In the genomic region with DNA sequence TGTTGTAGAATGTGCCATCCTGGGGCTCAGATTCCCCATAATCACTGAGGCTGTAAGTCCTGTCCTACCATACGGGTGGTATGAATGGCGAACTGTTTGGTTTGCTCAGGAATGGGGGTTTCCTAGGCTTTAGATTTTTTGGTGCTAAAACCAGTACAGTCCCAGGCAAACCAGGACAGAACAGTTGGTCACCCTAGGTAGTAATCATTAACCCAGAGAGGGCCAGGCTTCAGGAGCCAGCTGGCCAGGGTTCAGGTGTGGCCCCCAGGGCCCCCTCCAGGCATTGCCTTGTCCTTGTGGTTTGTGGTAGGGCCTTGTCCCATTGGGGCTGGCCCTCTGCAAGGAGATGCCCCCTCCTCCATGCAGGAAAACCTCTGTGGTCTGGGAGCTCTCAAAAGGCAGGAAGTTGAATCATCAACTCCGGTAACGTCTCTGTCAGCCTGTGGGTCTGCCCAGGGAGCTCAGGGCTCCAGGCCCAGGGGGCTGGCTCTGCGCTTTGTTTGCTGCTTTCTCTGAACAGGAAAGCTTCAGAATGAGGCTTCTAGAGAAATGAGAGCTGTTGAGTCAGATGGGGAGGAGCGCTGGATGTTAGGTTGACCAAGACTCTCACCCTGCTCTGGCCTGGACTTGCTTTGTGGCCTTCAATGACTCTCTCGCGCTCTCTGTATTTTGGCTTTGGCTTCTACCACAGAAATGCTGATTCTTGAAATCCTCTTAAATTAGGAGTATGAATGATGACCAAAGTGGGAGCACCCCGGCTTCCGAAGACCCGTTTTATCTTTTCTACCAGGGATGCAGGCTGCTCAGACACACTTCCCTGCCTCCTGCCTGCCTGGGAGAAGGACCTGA, we compare ENCODE assay signal across 8 cellular contexts. TPM values are rescaled to one million over a fixed set of nuclear protein-coding genes. Genes with fewer than 3 reads are reported as not detected.
DNase-seq lines count a peak whose midpoint lies in the region; ATAC-seq and TF ChIP-seq lines count a peak whose summit lies in the region.

No MANE protein-coding gene starts in this region.

- no peaks in the 10 kb centered on the region for H3K36me3 Mint-ChIP-seq in activated CD8-positive, alpha-beta T cell treated with anti-CD3 and anti-CD28 coated beads for 36 hours (ENCODE audit: low read depth)
- no peaks in the 10 kb centered on the region for H3K36me3 Mint-ChIP-seq in endothelial cell (ENCODE audit: low read depth, unreplicated experiment)
- no peaks in the 10 kb centered on the region for H3K36me3 Mint-ChIP-seq in natural killer cell treated with Interleukin-12 subunit alpha and Interleukin-12 subunit beta and Interleukin-15 and Interleukin-18, amount 100 ng/mL, for 72 hours

- no peaks in the 10 kb centered on the region; the same call in 1 of the 2 replicates for H3K4me1 ChIP-seq in HEK293 (ENCODE audit: control insufficient read depth, insufficient read depth, low read length)
- peaks cover 33 to 49% (median 35%) of the 10 kb centered on the region in 4 donors for H3K4me1 ChIP-seq in stomach

- CTCF ChIA-PET in HEK293 (lab: Yijun Ruan, JAX) = interaction anchor here (0.6 to 0.7 kb wide), 2 partner anchors 8 to 400 kb away, joined by 3 read pairs; no protein-coding TSS in a partner anchor
- CTCF ChIA-PET in activated CD8-positive, alpha-beta T cell treated with anti-CD3 and anti-CD28 coated beads for 36 hours (lab: Charles Lee) = interaction anchor here (0.8 to 1.8 kb wide), 6 partner anchors 20 to 84 kb away, joined by 3 to 4 read pairs (median 4); a partner anchor contains a TSS

- H3K4me3 Mint-ChIP-seq in activated CD8-positive, alpha-beta T cell treated with anti-CD3 and anti-CD28 coated beads for 36 hours = peak overlapping the region; percentile 21
- no peak overlapping the region for H3K4me3 Mint-ChIP-seq in endothelial cell (ENCODE audit: unreplicated experiment)
- peak overlapping the region; percentile 85 for H3K4me3 Mint-ChIP-seq in natural killer cell treated with Interleukin-12 subunit alpha and Interleukin-12 subunit beta and Interleukin-15 and Interleukin-18, amount 100 ng/mL, for 72 hours

- peak overlapping the region; percentile 96 for H3K27ac Mint-ChIP-seq in activated CD8-positive, alpha-beta T cell treated with anti-CD3 and anti-CD28 coated beads for 36 hours
- H3K27ac Mint-ChIP-seq in endothelial cell (ENCODE audit: unreplicated experiment) = peak overlapping the region; percentile 52
- peak overlapping the region; percentile 97 to 99 for H3K27ac Mint-ChIP-seq in natural killer cell treated with Interleukin-12 subunit alpha and Interleukin-12 subunit beta and Interleukin-15 and Interleukin-18, amount 100 ng/mL, for 72 hours

- intact Hi-C loops in activated CD8-positive, alpha-beta T cell treated with anti-CD3 and anti-CD28 coated beads for 36 hours (cut with micrococcal nuclease) = no loop called here
- intact Hi-C loops in stomach (cut with DNase I; ENCODE audit: low total_unique reads) = no loop called here

- ATAC-seq in activated CD8-positive, alpha-beta T cell treated with anti-CD3 and anti-CD28 coated beads for 36 hours = peak; percentile 97
- peak; percentile 96 to 98 for ATAC-seq in natural killer cell treated with Interleukin-12 subunit alpha and Interleukin-12 subunit beta and Interleukin-15 and Interleukin-18, amount 100 ng/mL, for 72 hours

- no peak for TF ChIP-seq POLR2A in stomach (IDR thresholded peaks at IDR 0.05)

- POLR2A ChIA-PET in HEK293 (lab: Yijun Ruan, JAX) = interaction anchor here (0.6 to 1.5 kb wide), 5 partner anchors 8 to 334 kb away, joined by 3 to 9 read pairs (median 5); a partner anchor contains a TSS
- POLR2A ChIA-PET in activated CD8-positive, alpha-beta T cell treated with anti-CD3 and anti-CD28 coated beads for 36 hours (lab: Charles Lee) = interaction anchor here (1.0 to 3.4 kb wide), 6 partner anchors 10 to 56 kb away, joined by 3 to 12 read pairs (median 3); no protein-coding TSS in a partner anchor

- DNase-seq in ELF-1 (ENCODE audit: low read depth, low spot score) (peak; percentile 89), MV-4-11 (lab: John Stamatoyannopoulos, UW) (peak; percentile 99), endothelial cell (ENCODE audit: low spot score) (peak; percentile 32), stomach (peak; percentile 56), NK-92 (lab: John Stamatoyannopoulos, UW; ENCODE audit: unreplicated experiment) (no peak)
- DNase-seq in activated CD8-positive, alpha-beta T cell treated with anti-CD3 and anti-CD28 coated beads for 36 hours = peak; percentile 91
- DNase-seq in natural killer cell treated with Interleukin-12 subunit alpha and Interleukin-12 subunit beta and Interleukin-15 and Interleukin-18, amount 100 ng/mL, for 72 hours (ENCODE audit: low spot score) = peak; percentile 89

- H3K9me3 ChIP-seq in HEK293 (ENCODE audit: control insufficient read depth, insufficient read depth, low read depth, low read length) (no peaks in the 10 kb centered on the region), stomach (no peaks in the 10 kb centered on the region)

- H3K9me3 Mint-ChIP-seq in activated CD8-positive, alpha-beta T cell treated with anti-CD3 and anti-CD28 coated beads for 36 hours = no peaks in the 10 kb centered on the region
- no peaks in the 10 kb centered on the region for H3K9me3 Mint-ChIP-seq in endothelial cell (ENCODE audit: unreplicated experiment)
- H3K9me3 Mint-ChIP-seq in natural killer cell treated with Interleukin-12 subunit alpha and Interleukin-12 subunit beta and Interleukin-15 and Interleukin-18, amount 100 ng/mL, for 72 hours = no peaks in the 10 kb centered on the region

- H3K27me3 ChIP-seq in stomach = no peaks in the 10 kb centered on the region

- no peak for TF ChIP-seq CTCF in HEK293 (tag by site-specific recombination; IDR thresholded peaks at IDR 0.05)
- TF ChIP-seq CTCF in activated CD8-positive, alpha-beta T cell treated with anti-CD3 and anti-CD28 coated beads for 36 hours (IDR thresholded peaks at IDR 0.05) = no peak
- TF ChIP-seq CTCF in endothelial cell (IDR thresholded peaks at IDR 0.05; ENCODE audit: unreplicated experiment) = no peak
- no peak for TF ChIP-seq CTCF in stomach (IDR thresholded peaks at IDR 0.05)

- H3K27ac ChIP-seq in HEK293 (ENCODE audit: extremely low read depth, low read depth, low read length) (peak overlapping the region; percentile 28; the same call in 1 of the 2 replicates), stomach (peak overlapping the region; percentile 56 to 87 (median 80))

- no peak for TF ChIP-seq EP300 in stomach (IDR thresholded peaks at IDR 0.05)

- 54 to 65% (median 59%) methylated on average over 7 to 11 of the region's 11 CpGs for WGBS in stomach, 5 donors

- H3K4me1 Mint-ChIP-seq in activated CD8-positive, alpha-beta T cell treated with anti-CD3 and anti-CD28 coated beads for 36 hours (ENCODE audit: low read depth) = peaks cover 28% of the 10 kb centered on the region
- peaks cover 8% of the 10 kb centered on the region for H3K4me1 Mint-ChIP-seq in endothelial cell (ENCODE audit: unreplicated experiment)
- H3K4me1 Mint-ChIP-seq in natural killer cell treated with Interleukin-12 subunit alpha and Interleukin-12 subunit beta and Interleukin-15 and Interleukin-18, amount 100 ng/mL, for 72 hours (ENCODE audit: low read depth in 2 of 2) = peaks cover 25 to 26% of the 10 kb centered on the region in 2 donors

- H3K36me3 ChIP-seq in HEK293 (ENCODE audit: control insufficient read depth in 2 of 2, insufficient read depth in 1 of 2, low read length in 2 of 2) (no peaks in the 10 kb centered on the region), stomach (no peaks in the 10 kb centered on the region)

- no peak overlapping the region for H3K4me3 ChIP-seq in HEK293 (ENCODE audit: low read depth, low read length)
- H3K4me3 ChIP-seq in stomach = no peak overlapping the region

- no peaks in the 10 kb centered on the region for H3K27me3 Mint-ChIP-seq in activated CD8-positive, alpha-beta T cell treated with anti-CD3 and anti-CD28 coated beads for 36 hours
- H3K27me3 Mint-ChIP-seq in endothelial cell (ENCODE audit: unreplicated experiment) = peaks cover 4% of the 10 kb centered on the region
- no peaks in the 10 kb centered on the region for H3K27me3 Mint-ChIP-seq in natural killer cell treated with Interleukin-12 subunit alpha and Interleukin-12 subunit beta and Interleukin-15 and Interleukin-18, amount 100 ng/mL, for 72 hours

TF ChIP-seq in HEK293, 187 proteins besides CTCF, POLR2A, EP300 and RAD21 (continues in another document):
- TF ChIP-seq ZNF16 (tag by site-specific recombination; IDR thresholded peaks at IDR 0.05; ENCODE audit: low read depth) (no peak), SP2 (tag by site-specific recombination; IDR thresholded peaks at IDR 0.05) (0 out of 2 replicates have a peak, but pooled peaks have one; percentile 10)
- TF ChIP-seq, protein P1, sequence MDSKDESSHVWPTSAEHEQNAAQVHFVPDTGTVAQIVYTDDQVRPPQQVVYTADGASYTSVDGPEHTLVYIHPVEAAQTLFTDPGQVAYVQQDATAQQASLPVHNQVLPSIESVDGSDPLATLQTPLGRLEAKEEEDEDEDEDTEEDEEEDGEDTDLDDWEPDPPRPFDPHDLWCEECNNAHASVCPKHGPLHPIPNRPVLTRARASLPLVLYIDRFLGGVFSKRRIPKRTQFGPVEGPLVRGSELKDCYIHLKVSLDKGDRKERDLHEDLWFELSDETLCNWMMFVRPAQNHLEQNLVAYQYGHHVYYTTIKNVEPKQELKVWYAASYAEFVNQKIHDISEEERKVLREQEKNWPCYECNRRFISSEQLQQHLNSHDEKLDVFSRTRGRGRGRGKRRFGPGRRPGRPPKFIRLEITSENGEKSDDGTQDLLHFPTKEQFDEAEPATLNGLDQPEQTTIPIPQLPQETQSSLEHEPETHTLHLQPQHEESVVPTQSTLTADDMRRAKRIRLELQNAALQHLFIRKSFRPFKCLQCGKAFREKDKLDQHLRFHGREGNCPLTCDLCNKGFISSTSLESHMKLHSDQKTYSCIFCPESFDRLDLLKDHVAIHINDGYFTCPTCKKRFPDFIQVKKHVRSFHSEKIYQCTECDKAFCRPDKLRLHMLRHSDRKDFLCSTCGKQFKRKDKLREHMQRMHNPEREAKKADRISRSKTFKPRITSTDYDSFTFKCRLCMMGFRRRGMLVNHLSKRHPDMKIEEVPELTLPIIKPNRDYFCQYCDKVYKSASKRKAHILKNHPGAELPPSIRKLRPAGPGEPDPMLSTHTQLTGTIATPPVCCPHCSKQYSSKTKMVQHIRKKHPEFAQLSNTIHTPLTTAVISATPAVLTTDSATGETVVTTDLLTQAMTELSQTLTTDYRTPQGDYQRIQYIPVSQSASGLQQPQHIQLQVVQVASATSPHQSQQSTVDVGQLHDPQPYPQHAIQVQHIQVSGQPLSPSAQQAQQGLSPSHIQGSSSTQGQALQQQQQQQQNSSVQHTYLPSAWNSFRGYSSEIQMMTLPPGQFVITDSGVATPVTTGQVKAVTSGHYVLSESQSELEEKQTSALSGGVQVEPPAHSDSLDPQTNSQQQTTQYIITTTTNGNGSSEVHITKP (tag by site-specific recombination; IDR thresholded peaks at IDR 0.05) = 0 out of 2 replicates have a peak, but pooled peaks have one; percentile 13

RNA-seq across cellular contexts. Expression of a gene that starts 22.2 kb away (rescaled TPM):
- total RNA-seq in activated CD8-positive, alpha-beta T cell treated with anti-CD3 and anti-CD28 coated beads for 36 hours = 10 to 100 TPM; 58.7 to 61.2 TPM
- total RNA-seq in endothelial cell (ENCODE audit: unreplicated experiment) (3.0 TPM), stomach (100 to 1,000 TPM in 1 of 5 donors, 10 to 100 TPM in 4; 16.7 to 109 (median 47.3) TPM)
- 10 to 100 TPM; 45.2 to 70.8 TPM for total RNA-seq in natural killer cell treated with Interleukin-12 subunit alpha and Interleukin-12 subunit beta and Interleukin-15 and Interleukin-18, amount 100 ng/mL, for 72 hours
- polyA plus RNA-seq in stomach = 10 to 100 TPM in 1 of 3 donors, 1 to 10 TPM in 2; 6.2 to 13.0 (median 6.6) TPM
